Comparison of ENCODE assay signal across 1 cellular context in genomic region chrX:71250856-71251255, GRCh38.
TF ChIP-seq lines count a peak whose summit lies in the region.

No MANE protein-coding gene starts in this region.

TF ChIP-seq in GM12891, 5 proteins besides CTCF, POLR2A, EP300 and RAD21:
- TF ChIP-seq POU2F2 (IDR thresholded peaks at IDR 0.05; ENCODE audit: low read depth, low read length) (no peak), SPI1 (IDR thresholded peaks at IDR 0.05; ENCODE audit: low read depth, low read length) (no peak), POLR2AphosphoS5 (IDR thresholded peaks at IDR 0.05; ENCODE audit: low read depth, low read length) (no peak), TAF1 (IDR thresholded peaks at IDR 0.05; ENCODE audit: low read depth, low read length) (no peak), PAX5 (IDR thresholded peaks at IDR 0.05; ENCODE audit: insufficient read depth, low read length, severe bottlenecking) (no peak)
TF ChIP-seq in GM12891: peak in this region for 0.
